In the genomic region with DNA sequence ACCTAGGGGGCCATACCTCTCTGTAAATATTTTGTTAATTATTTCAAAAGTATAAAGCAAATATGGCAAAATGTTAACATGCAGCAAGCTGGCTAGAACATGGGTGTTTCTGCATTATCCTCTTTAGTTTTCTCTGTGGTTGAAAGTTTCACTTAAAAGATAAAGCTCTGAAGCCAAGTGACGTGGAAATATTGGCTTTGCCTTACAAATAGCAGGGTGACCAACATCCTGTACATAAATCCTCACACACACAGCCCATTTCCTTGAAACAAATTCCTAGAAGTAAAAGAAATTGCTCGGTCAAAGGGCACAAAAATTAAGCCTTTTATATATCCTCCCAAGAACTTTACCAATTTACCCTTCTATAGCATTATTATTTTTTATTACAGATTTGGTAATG, we compare ENCODE assay signal across 17 cellular contexts. TPM values are rescaled to one million over a fixed set of nuclear protein-coding genes. Genes with fewer than 3 reads are reported as not detected.
"Had no signal": no experiment of that assay in that cellular context is flagged by ENCODE, and none has a peak within 500 bp of the region (broad histone marks: within the 10 kb centered on the region; RNA-seq: fewer than 3 reads in every experiment).

No MANE protein-coding gene starts in this region.

- H3K36me3 ChIP-seq: colonic mucosa, heart left ventricle, pancreas, thoracic aorta had no signal

- H3K4me1 Mint-ChIP-seq: mesothelial cell of epicardium had no signal

- FAIRE-seq: pancreas had no signal

- ATAC-seq: foreskin keratinocyte; pancreas; stimulated activated naive CD8-positive, alpha-beta T cell treated with anti-CD3 and anti-CD28 coated beads, Interleukin-15, Interleukin-2, amounts not matched to agents 100 U/mL and 50 U/mL, for 24 hours had no signal

- H3K27me3 Mint-ChIP-seq: activated naive CD8-positive, alpha-beta T cell treated with anti-CD3 and anti-CD28 coated beads for 36 hours had no signal

- H3K4me1 ChIP-seq: colonic mucosa, foreskin keratinocyte, pancreas had no signal

- DNase-seq: activated CD4-positive, alpha-beta T cell treated with anti-CD3 and anti-CD28 coated beads for 1 hour; activated CD4-positive, alpha-beta T cell treated with anti-CD3 and anti-CD28 coated beads, Interleukin-2, amount 50 U/mL, for 48 hours; activated gamma-delta T cell; activated naive CD8-positive, alpha-beta T cell treated with anti-CD3 and anti-CD28 coated beads for 36 hours; activated T-cell treated with anti-CD3 and anti-CD28 coated beads, Interleukin-2, amount 50 U/mL, for 48 hours; colonic mucosa; effector CD8-positive, alpha-beta T cell; foreskin keratinocyte; pancreas; stimulated activated CD4-positive, alpha-beta T cell treated with anti-CD3 and anti-CD28 coated beads, Interleukin-4, amount 100 ng/mL, for 1 hour; stimulated activated CD8-positive, alpha-beta memory T cell treated with anti-CD3 and anti-CD28 coated beads, Interleukin-4, amount 100 ng/mL, for 48 hours; stimulated activated naive CD8-positive, alpha-beta T cell treated with anti-CD3 and anti-CD28 coated beads, Interleukin-15, Interleukin-2, amounts not matched to agents 100 U/mL and 50 U/mL, for 24 hours had no signal

- H3K27ac Mint-ChIP-seq: activated naive CD8-positive, alpha-beta T cell treated with anti-CD3 and anti-CD28 coated beads for 36 hours; mesothelial cell of epicardium; T-helper 2 cell treated with Interferon-gamma antibody and Interleukin-4, amounts not matched to agents 5 μg/mL and 100 μg/mL, for 36 hours had no signal

- H3K27ac ChIP-seq: colonic mucosa, foreskin keratinocyte, heart left ventricle, pancreas, thoracic aorta had no signal

- H3K4me3 Mint-ChIP-seq: activated naive CD8-positive, alpha-beta T cell treated with anti-CD3 and anti-CD28 coated beads for 36 hours; mesothelial cell of epicardium; neural crest cell; T-helper 2 cell treated with Interferon-gamma antibody and Interleukin-4, amounts not matched to agents 5 μg/mL and 100 μg/mL, for 36 hours had no signal

- H3K9me3 Mint-ChIP-seq: T-helper 2 cell treated with Interferon-gamma antibody and Interleukin-4, amounts not matched to agents 5 μg/mL and 100 μg/mL, for 36 hours had no signal

- H3K36me3 Mint-ChIP-seq: mesothelial cell of epicardium had no signal

- H3K4me3 ChIP-seq: colonic mucosa, heart left ventricle, pancreas, thoracic aorta had no signal

- H3K9me3 ChIP-seq: colonic mucosa, pancreas, thoracic aorta had no signal

RNA-seq across cellular contexts. Expression of a gene that starts 10.6 kb away (rescaled TPM):
- total RNA-seq: foreskin keratinocyte had no signal
